In genomic region chr12:116194935-116195431, GRCh38 we compare ENCODE assay signal across 8 cellular contexts.
DNase-seq lines count a peak whose midpoint lies in the region; ATAC-seq and TF ChIP-seq lines count a peak whose summit lies in the region.

No MANE protein-coding gene starts in this region.

- peaks cover 45% of the 10 kb centered on the region for H3K4me1 ChIP-seq in suprapubic skin

- H3K4me3 Mint-ChIP-seq in activated B cell treated with CpG ODN at 0.5 μM for 24 hours = peak overlapping the region; percentile 71
- H3K4me3 Mint-ChIP-seq in progenitor cell of endocrine pancreas (ENCODE audit: low read depth) = no peak overlapping the region

- CTCF ChIA-PET in activated B cell treated with CpG ODN at 0.5 μM for 24 hours (lab: Charles Lee) = no interaction called here

- peak overlapping the region; percentile 89 for H3K27ac Mint-ChIP-seq in activated B cell treated with CpG ODN at 0.5 μM for 24 hours
- H3K27ac Mint-ChIP-seq in progenitor cell of endocrine pancreas = no peak overlapping the region

- WGBS in suprapubic skin = 78% methylated on average over 3 of the region's 3 CpGs

- DNase-seq in GM19238 (ENCODE audit: insufficient read length, low spot score) (peak; percentile 16), activated B cell treated with CpG ODN at 0.5 μM for 24 hours (peak; percentile 39), left lobe of liver (ENCODE audit: low spot score) (no peak), H4 (ENCODE audit: low spot score) (no peak), DMS153 treated with DMSO at 0.1 percent for 48 hours (lab: John Stamatoyannopoulos, UW; ENCODE audit: unreplicated experiment) (no peak), suprapubic skin (ENCODE audit: low spot score in 2 of 2) (no peak), progenitor cell of endocrine pancreas (ENCODE audit: low spot score, unreplicated experiment) (no peak)

- H3K9me3 ChIP-seq in suprapubic skin = no peaks in the 10 kb centered on the region

- no peak overlapping the region for H3K27ac ChIP-seq in suprapubic skin

- TF ChIP-seq POLR2A in suprapubic skin (IDR thresholded peaks at IDR 0.05) = no peak

- intact Hi-C loops in activated B cell treated with CpG ODN at 0.5 μM for 24 hours (cut with micrococcal nuclease) = loop anchor here (1.0 to 5.0 kb wide), 7 partner anchors 22 to 364 kb away; partner anchors contain the start of genes MAP1LC3B2 and MED13L

- TF ChIP-seq EP300 in suprapubic skin (IDR thresholded peaks at IDR 0.05) = no peak

- no peak for TF ChIP-seq CTCF in activated B cell treated with CpG ODN at 0.5 μM for 24 hours (IDR thresholded peaks at IDR 0.05)
- TF ChIP-seq CTCF in suprapubic skin (IDR thresholded peaks at IDR 0.05) = no peak
- TF ChIP-seq CTCF in progenitor cell of endocrine pancreas (IDR thresholded peaks at IDR 0.05; ENCODE audit: unreplicated experiment) = no peak

- H3K27me3 ChIP-seq in suprapubic skin = no peaks in the 10 kb centered on the region

- no peak overlapping the region for H3K4me3 ChIP-seq in suprapubic skin

- POLR2A ChIA-PET in activated B cell treated with CpG ODN at 0.5 μM for 24 hours (lab: Charles Lee) = interaction anchor here (0.7 to 1.7 kb wide), 3 partner anchors 31 to 364 kb away, joined by 3 to 11 read pairs (median 5); partner anchors contain the start of gene MAP1LC3B2

- H3K4me1 Mint-ChIP-seq in activated B cell treated with CpG ODN at 0.5 μM for 24 hours (peaks cover 82% of the 10 kb centered on the region), progenitor cell of endocrine pancreas (ENCODE audit: low read depth) (peaks cover 20% of the 10 kb centered on the region)

- H3K36me3 Mint-ChIP-seq in activated B cell treated with CpG ODN at 0.5 μM for 24 hours (ENCODE audit: low read depth) (no peaks in the 10 kb centered on the region), progenitor cell of endocrine pancreas (ENCODE audit: insufficient read depth) (no peaks in the 10 kb centered on the region)

- no peaks in the 10 kb centered on the region for H3K9me3 Mint-ChIP-seq in activated B cell treated with CpG ODN at 0.5 μM for 24 hours
- H3K9me3 Mint-ChIP-seq in progenitor cell of endocrine pancreas (ENCODE audit: low read depth) = no peaks in the 10 kb centered on the region

- no peaks in the 10 kb centered on the region for H3K36me3 ChIP-seq in suprapubic skin

- no peaks in the 10 kb centered on the region for H3K27me3 Mint-ChIP-seq in activated B cell treated with CpG ODN at 0.5 μM for 24 hours
- H3K27me3 Mint-ChIP-seq in progenitor cell of endocrine pancreas = no peaks in the 10 kb centered on the region

- ATAC-seq in HG03039 (IDR thresholded peaks at IDR 0.05; ENCODE audit: unreplicated experiment) (peak; percentile 67), activated B cell treated with CpG ODN at 0.5 μM for 24 hours (ENCODE audit: low read depth) (peak; percentile 89), left lobe of liver (peak; percentile 14)

Comparison
In these comparisons a context has a peak if more than half of its experiments do, and no peak if none do; other contexts are left out.
1. DNase-seq: peak in GM19238 (single experiment) and activated B cell treated with CpG ODN at 0.5 μM for 24 hours (single experiment); none in left lobe of liver (single experiment), H4 (single experiment), DMS153 treated with DMSO at 0.1 percent for 48 hours (single experiment), suprapubic skin (0 of 2) and progenitor cell of endocrine pancreas (single experiment).
2. ATAC-seq: peak in every context shown above with its lines; median percentile 89 in activated B cell treated with CpG ODN at 0.5 μM for 24 hours; 67 in HG03039; 14 in left lobe of liver.